Comparison of ENCODE assay signal across 19 cellular contexts in the genomic region with DNA sequence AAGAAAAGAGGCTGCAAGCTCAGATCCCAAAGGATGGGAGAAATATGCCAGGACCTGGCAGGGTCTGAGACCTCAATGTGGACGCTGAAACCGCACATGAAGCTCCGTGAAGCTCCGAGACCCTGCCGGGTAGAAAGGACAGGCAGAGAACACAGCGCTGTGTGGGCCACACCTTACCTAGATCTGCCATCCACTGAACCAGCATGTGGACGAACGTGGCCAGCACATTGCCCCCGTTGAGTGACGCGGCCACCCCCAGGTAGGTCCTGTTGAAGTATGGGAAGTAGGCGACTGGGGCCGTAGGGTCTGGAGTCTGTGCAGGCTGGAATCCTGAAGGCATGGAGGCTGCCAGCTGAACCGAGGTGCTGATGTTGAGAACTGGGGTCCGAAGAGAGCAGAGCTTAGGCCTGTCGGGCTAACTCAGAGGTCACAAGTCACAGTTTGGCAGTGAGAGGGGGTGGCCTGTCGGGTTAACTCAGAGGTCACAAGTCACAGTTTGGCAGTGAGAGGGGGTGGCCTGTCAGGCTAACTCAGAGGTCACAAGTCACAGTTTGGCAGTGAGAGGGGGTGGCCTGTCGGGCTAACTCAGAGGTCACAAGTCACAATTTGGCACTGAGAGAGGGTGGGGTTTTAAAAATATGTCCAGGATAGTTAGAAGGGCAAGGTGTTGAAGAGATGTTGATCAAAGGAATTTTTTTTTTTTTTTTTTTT. TPM values are rescaled to one million over a fixed set of nuclear protein-coding genes. Genes with fewer than 3 reads are reported as not detected.
DNase-seq lines count a peak whose midpoint lies in the region; ATAC-seq and TF ChIP-seq lines count a peak whose summit lies in the region.
"Had no signal": no experiment of that assay in that cellular context is flagged by ENCODE, and none has a peak within 500 bp of the region (broad histone marks: within the 10 kb centered on the region; RNA-seq: fewer than 3 reads in every experiment).

No MANE protein-coding gene starts in this region.

- peak overlapping the region in 1 of 2 donors; percentile 24 for H3K27ac Mint-ChIP-seq in stimulated activated naive CD8-positive, alpha-beta T cell treated with anti-CD3 and anti-CD28 coated beads, Interleukin-15, amount 100 ng/mL, for 72 hours
- peak overlapping the region; percentile 51 for H3K27ac Mint-ChIP-seq in nephron progenitor cell
- H3K27ac Mint-ChIP-seq: CD4-positive, alpha-beta T cell; IgD-negative memory B cell had no signal

- no peaks in the 10 kb centered on the region for H3K27me3 ChIP-seq in breast epithelium

- intact Hi-C loops in breast epithelium (cut with DNase I; ENCODE audit: low total_unique reads), result no loop called here

- no peaks in the 10 kb centered on the region for H3K9me3 ChIP-seq in breast epithelium
- H3K9me3 ChIP-seq: A549, HAP-1 had no signal

- no peak overlapping the region for H3K27ac ChIP-seq in breast epithelium
- H3K27ac ChIP-seq: 22Rv1, A549, C4-2B, HL-60 had no signal

- no peak for DNase-seq in stimulated activated naive CD8-positive, alpha-beta T cell treated with anti-CD3 and anti-CD28 coated beads, Interleukin-15, Interleukin-2, amounts not matched to agents 100 U/mL and 50 U/mL, for 24 hours
- no peak for DNase-seq in stimulated activated naive CD8-positive, alpha-beta T cell treated with anti-CD3 and anti-CD28 coated beads, Interleukin-15, amount 100 ng/mL, for 72 hours
- DNase-seq in left lobe of liver (ENCODE audit: low spot score) (no peak), nephron progenitor cell (no peak), NCI-H128 (lab: John Stamatoyannopoulos, UW; ENCODE audit: unreplicated experiment) (no peak), breast epithelium (ENCODE audit: low spot score in 2 of 2) (no peak)
- DNase-seq: AML-193; CD4-positive, alpha-beta T cell; DMS153; DMS79 treated with DMSO at 0.1 percent for 48 hours; GF-D8 had no signal

- peaks cover 70% of the 10 kb centered on the region for H3K36me3 Mint-ChIP-seq in nephron progenitor cell (ENCODE audit: low read depth)

- H3K36me3 ChIP-seq in breast epithelium, result no peaks in the 10 kb centered on the region

- peaks cover 0 to 4% of the 10 kb centered on the region in 2 donors for H3K9me3 Mint-ChIP-seq in stimulated activated naive CD8-positive, alpha-beta T cell treated with anti-CD3 and anti-CD28 coated beads, Interleukin-15, amount 100 ng/mL, for 72 hours
- peaks cover 28% of the 10 kb centered on the region for H3K9me3 Mint-ChIP-seq in nephron progenitor cell
- H3K9me3 Mint-ChIP-seq: CD4-positive, alpha-beta T cell; IgD-negative memory B cell had no signal

- no peaks in the 10 kb centered on the region for H3K4me1 Mint-ChIP-seq in stimulated activated naive CD8-positive, alpha-beta T cell treated with anti-CD3 and anti-CD28 coated beads, Interleukin-15, amount 100 ng/mL, for 72 hours
- H3K4me1 Mint-ChIP-seq in nephron progenitor cell, result no peaks in the 10 kb centered on the region

- no peaks in the 10 kb centered on the region for H3K27me3 Mint-ChIP-seq in stimulated activated naive CD8-positive, alpha-beta T cell treated with anti-CD3 and anti-CD28 coated beads, Interleukin-15, amount 100 ng/mL, for 72 hours
- peaks cover 4% of the 10 kb centered on the region for H3K27me3 Mint-ChIP-seq in nephron progenitor cell (ENCODE audit: low read depth, poor library complexity)
- H3K27me3 Mint-ChIP-seq: CD4-positive, alpha-beta T cell; IgD-negative memory B cell had no signal

- no peaks in the 10 kb centered on the region for H3K4me1 ChIP-seq in breast epithelium
- H3K4me1 ChIP-seq: A549, HAP-1 had no signal

- H3K4me3 ChIP-seq in breast epithelium, result no peak overlapping the region
- H3K4me3 ChIP-seq: A549, HAP-1 had no signal

- TF ChIP-seq POLR2A in breast epithelium (IDR thresholded peaks at IDR 0.05), result no peak

- ATAC-seq in stimulated activated naive CD8-positive, alpha-beta T cell treated with anti-CD3 and anti-CD28 coated beads, Interleukin-15, Interleukin-2, amounts not matched to agents 100 U/mL and 50 U/mL, for 24 hours, result peak; percentile 28
- ATAC-seq in stimulated activated naive CD8-positive, alpha-beta T cell treated with anti-CD3 and anti-CD28 coated beads, Interleukin-15, amount 100 ng/mL, for 72 hours, result no peak
- ATAC-seq in left lobe of liver, result peak; percentile 55
- no peak for ATAC-seq in HG02798 (IDR thresholded peaks at IDR 0.05; ENCODE audit: poor library complexity, unreplicated experiment)
- ATAC-seq in GM21423 (IDR thresholded peaks at IDR 0.05; ENCODE audit: unreplicated experiment), result no peak
- ATAC-seq: A549 had no signal

- H3K4me3 Mint-ChIP-seq in stimulated activated naive CD8-positive, alpha-beta T cell treated with anti-CD3 and anti-CD28 coated beads, Interleukin-15, amount 100 ng/mL, for 72 hours, result no peak overlapping the region
- no peak overlapping the region for H3K4me3 Mint-ChIP-seq in nephron progenitor cell
- H3K4me3 Mint-ChIP-seq: CD4-positive, alpha-beta T cell; IgD-negative memory B cell had no signal

- TF ChIP-seq CTCF in nephron progenitor cell (IDR thresholded peaks at IDR 0.05), result no peak
- no peak for TF ChIP-seq CTCF in breast epithelium (IDR thresholded peaks at IDR 0.05)

RNA-seq across cellular contexts. Expression of gene TRPV1, which starts 6.1 kb away (rescaled TPM):
- total RNA-seq in left lobe of liver, result 14.8 TPM
- 1 to 10 TPM; 4.9 to 5.9 (median 5.9) TPM for total RNA-seq in breast epithelium

RNA-seq across cellular contexts. Expression of gene SHPK, which starts 20.7 kb away (rescaled TPM):
- total RNA-seq in left lobe of liver, result 26.9 TPM
- 10 to 100 TPM in 2 of 3 donors, 1 to 10 TPM in 1; 9.5 to 17.4 (median 16.4) TPM for total RNA-seq in breast epithelium

RNA-seq across cellular contexts. Expression of gene CTNS, which starts 21.2 kb away (rescaled TPM):
- total RNA-seq in left lobe of liver (8.7 TPM), breast epithelium (10 to 100 TPM; 20.0 to 31.0 (median 20.1) TPM)

RNA-seq across cellular contexts. Expression of gene TAX1BP3, which starts 53.1 kb away (rescaled TPM):
- total RNA-seq in left lobe of liver, result 12.4 TPM
- total RNA-seq in breast epithelium, result 100 to 1,000 TPM in 2 of 3 donors, 10 to 100 TPM in 1; 79.6 to 134 (median 107) TPM

RNA-seq across cellular contexts. Expression of gene EMC6, which starts 53.3 kb away (rescaled TPM):
- total RNA-seq in left lobe of liver (26.6 TPM), breast epithelium (10 to 100 TPM; 12.5 to 19.0 (median 15.1) TPM)

Comparison
In these comparisons a context has a peak if more than half of its experiments do, and no peak if none do; other contexts are left out.
1. ATAC-seq: peak in stimulated activated naive CD8-positive, alpha-beta T cell treated with anti-CD3 and anti-CD28 coated beads, Interleukin-15, Interleukin-2, amounts not matched to agents 100 U/mL and 50 U/mL, for 24 hours (single experiment) and left lobe of liver (single experiment); none in stimulated activated naive CD8-positive, alpha-beta T cell treated with anti-CD3 and anti-CD28 coated beads, Interleukin-15, amount 100 ng/mL, for 72 hours (single experiment), HG02798 (single experiment) and GM21423 (single experiment).